8 cellular contexts compared by ENCODE assay signal in genomic region chr11:65013692-65014145, GRCh38.
DNase-seq lines count a peak whose midpoint lies in the region; ATAC-seq and TF ChIP-seq lines count a peak whose summit lies in the region.

No MANE protein-coding gene starts in this region.

- peak; percentile 69 for ATAC-seq in HG02840 (IDR thresholded peaks at IDR 0.05; ENCODE audit: low FRiP score, unreplicated experiment)

- DNase-seq in NCI-H187 (lab: John Stamatoyannopoulos, UW), result peak; percentile 67 to 72
- no peak for DNase-seq in NCI-H187 treated with DMSO at 0.1 percent for 48 hours (lab: John Stamatoyannopoulos, UW)
- DNase-seq in NCI-H1436 treated with DMSO at 0.1 percent for 48 hours (lab: John Stamatoyannopoulos, UW), result peak; percentile 43
- DNase-seq in caudate nucleus (lab: John Stamatoyannopoulos, UW), result peak in 59 of 61 donors; percentile 46 to 94 (median 87)
- DNase-seq in islet precursor cell, result peak; percentile 95
- DNase-seq in stimulated activated CD4-positive, alpha-beta T cell treated with anti-CD3 and anti-CD28 coated beads, Interleukin-12 subunit alpha, Interleukin-12 subunit beta, amount 100 ng/mL, for 4 hours, result peak; percentile 83

- no peak; the same call in 1 of the 2 replicates for TF ChIP-seq CTCF in VCaP (conservative IDR thresholded peaks at IDR 0.05)

- H3K27ac ChIP-seq in VCaP (peak overlapping the region; percentile 99), caudate nucleus (ENCODE audit: low read depth, low read length) (peak overlapping the region; percentile 99)
